Comparison of ENCODE assay signal across 17 cellular contexts in the genomic region with DNA sequence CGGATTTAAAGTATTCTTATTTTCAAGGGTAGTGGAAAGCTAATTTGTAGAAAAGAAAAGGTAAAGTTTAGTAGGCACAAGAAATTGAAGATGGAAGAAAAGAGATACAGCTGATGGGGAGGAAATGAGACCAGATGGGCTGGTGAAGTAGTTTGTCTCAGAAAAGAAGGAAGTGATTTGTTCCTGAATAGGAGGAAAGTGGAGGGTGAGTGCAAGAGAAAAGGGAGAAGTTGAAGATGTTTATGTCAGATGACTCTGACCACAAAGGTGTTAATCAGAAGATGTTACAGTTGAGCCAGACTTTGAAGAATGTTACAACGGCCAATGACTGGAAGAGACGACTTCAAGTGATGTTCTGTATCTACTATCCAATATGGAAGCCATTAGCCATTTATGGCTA. TPM values are rescaled to one million over a fixed set of nuclear protein-coding genes. Genes with fewer than 3 reads are reported as not detected.
DNase-seq lines count a peak whose midpoint lies in the region; ATAC-seq lines count a peak whose summit lies in the region.
"Had no signal": no experiment of that assay in that cellular context is flagged by ENCODE, and none has a peak within 500 bp of the region (broad histone marks: within the 10 kb centered on the region; RNA-seq: fewer than 3 reads in every experiment).

No MANE protein-coding gene starts in this region.

- DNase-seq in activated CD4-positive, alpha-beta T cell treated with anti-CD3 and anti-CD28 coated beads, Interleukin-2, amount 10 ng/mL, durations not matched to agents 24 days and 14 days: no peak
- no peak for DNase-seq in activated CD4-positive, alpha-beta T cell treated with anti-CD3 and anti-CD28 coated beads for 1 hour
- peak; percentile 66 for DNase-seq in NOMO-1 treated with dmso at 0.1 percent for 144 hours (lab: John Stamatoyannopoulos, UW; ENCODE audit: unreplicated experiment)
- no peak for DNase-seq in stimulated activated effector memory CD8-positive, alpha-beta T cell treated with anti-CD3 and anti-CD28 coated beads, Interleukin-12 subunit alpha, Interleukin-12 subunit beta, amount 100 ng/mL, for 72 hours (ENCODE audit: low spot score in 2 of 2)
- DNase-seq in NCI-H2107 (lab: John Stamatoyannopoulos, UW): no peak
- DNase-seq in activated CD4-positive, alpha-beta T cell treated with anti-CD3 and anti-CD28 coated beads, Interleukin-2, amount 10 ng/mL, durations not matched to agents 7 days and 5 days: no peak
- DNase-seq: activated CD4-positive, alpha-beta T cell treated with anti-CD3 and anti-CD28 coated beads, Interleukin-2, amount 50 U/mL, for 48 hours; activated naive CD8-positive, alpha-beta T cell treated with anti-CD3 and anti-CD28 coated beads, Interleukin-2, amount 10 ng/mL, durations not matched to agents 7 days and 5 days; brain microvascular endothelial cell; DMS53; GOT3; MG63; NCI-H2029 treated with DMSO at 0.1 percent for 48 hours; NCI-H446 treated with DMSO at 0.1 percent for 48 hours; tibial artery had no signal

- POLR2A ChIA-PET in activated CD4-positive, alpha-beta T cell treated with anti-CD3 and anti-CD28 coated beads, Interleukin-2, amount 10 ng/mL, durations not matched to agents 7 days and 5 days (lab: Charles Lee): no interaction called here

- H3K4me3 Mint-ChIP-seq in activated CD4-positive, alpha-beta T cell treated with anti-CD3 and anti-CD28 coated beads, Interleukin-2, amount 10 ng/mL, durations not matched to agents 24 days and 14 days: peak overlapping the region; percentile 83
- peak overlapping the region; percentile 85 for H3K4me3 Mint-ChIP-seq in activated T-helper 17 cell treated with anti-CD3 and anti-CD28 coated beads, Interleukin-2, amount 50 U/mL, for 72 hours
- H3K4me3 Mint-ChIP-seq in stimulated activated effector memory CD8-positive, alpha-beta T cell treated with anti-CD3 and anti-CD28 coated beads, Interleukin-12 subunit alpha, Interleukin-12 subunit beta, amount 100 ng/mL, for 72 hours: peak overlapping the region; percentile 87
- no peak overlapping the region for H3K4me3 Mint-ChIP-seq in activated CD4-positive, alpha-beta T cell treated with anti-CD3 and anti-CD28 coated beads, Interleukin-2, amount 10 ng/mL, durations not matched to agents 7 days and 5 days

- ATAC-seq in activated T-helper 17 cell treated with anti-CD3 and anti-CD28 coated beads, Interleukin-2, amount 50 U/mL, for 72 hours (replicated peaks): no peak
- no peak for ATAC-seq in stimulated activated effector memory CD8-positive, alpha-beta T cell treated with anti-CD3 and anti-CD28 coated beads, Interleukin-12 subunit alpha, Interleukin-12 subunit beta, amount 100 ng/mL, for 72 hours
- ATAC-seq in HG02973 (IDR thresholded peaks at IDR 0.05; ENCODE audit: unreplicated experiment): no peak

- CTCF ChIA-PET in activated CD4-positive, alpha-beta T cell treated with anti-CD3 and anti-CD28 coated beads, Interleukin-2, amount 10 ng/mL, durations not matched to agents 7 days and 5 days (lab: Charles Lee): interaction anchor here (1.1 kb wide), 1 partner anchor 14 kb away, joined by 5 read pairs; no protein-coding TSS in a partner anchor

- no peak overlapping the region for H3K27ac Mint-ChIP-seq in activated CD4-positive, alpha-beta T cell treated with anti-CD3 and anti-CD28 coated beads, Interleukin-2, amount 10 ng/mL, durations not matched to agents 24 days and 14 days
- no peak overlapping the region for H3K27ac Mint-ChIP-seq in activated T-helper 17 cell treated with anti-CD3 and anti-CD28 coated beads, Interleukin-2, amount 50 U/mL, for 72 hours
- no peak overlapping the region for H3K27ac Mint-ChIP-seq in stimulated activated effector memory CD8-positive, alpha-beta T cell treated with anti-CD3 and anti-CD28 coated beads, Interleukin-12 subunit alpha, Interleukin-12 subunit beta, amount 100 ng/mL, for 72 hours
- no peak overlapping the region for H3K27ac Mint-ChIP-seq in activated CD4-positive, alpha-beta T cell treated with anti-CD3 and anti-CD28 coated beads, Interleukin-2, amount 10 ng/mL, durations not matched to agents 7 days and 5 days
- H3K27ac Mint-ChIP-seq: activated naive CD8-positive, alpha-beta T cell treated with anti-CD3 and anti-CD28 coated beads, Interleukin-2, amount 10 ng/mL, durations not matched to agents 7 days and 5 days had no signal

- intact Hi-C loops in activated CD4-positive, alpha-beta T cell treated with anti-CD3 and anti-CD28 coated beads, Interleukin-2, amount 10 ng/mL, durations not matched to agents 24 days and 14 days (cut with micrococcal nuclease): no loop called here

- H3K36me3 Mint-ChIP-seq in activated CD4-positive, alpha-beta T cell treated with anti-CD3 and anti-CD28 coated beads, Interleukin-2, amount 10 ng/mL, durations not matched to agents 24 days and 14 days (ENCODE audit: low read depth): peaks cover 34% of the 10 kb centered on the region
- H3K36me3 Mint-ChIP-seq in activated T-helper 17 cell treated with anti-CD3 and anti-CD28 coated beads, Interleukin-2, amount 50 U/mL, for 72 hours (ENCODE audit: low read depth): no peaks in the 10 kb centered on the region
- peaks cover 9% of the 10 kb centered on the region for H3K36me3 Mint-ChIP-seq in stimulated activated effector memory CD8-positive, alpha-beta T cell treated with anti-CD3 and anti-CD28 coated beads, Interleukin-12 subunit alpha, Interleukin-12 subunit beta, amount 100 ng/mL, for 72 hours
- peaks cover 37% of the 10 kb centered on the region for H3K36me3 Mint-ChIP-seq in activated CD4-positive, alpha-beta T cell treated with anti-CD3 and anti-CD28 coated beads, Interleukin-2, amount 10 ng/mL, durations not matched to agents 7 days and 5 days (ENCODE audit: low read depth)

- H3K9me3 Mint-ChIP-seq in activated CD4-positive, alpha-beta T cell treated with anti-CD3 and anti-CD28 coated beads, Interleukin-2, amount 10 ng/mL, durations not matched to agents 24 days and 14 days: peaks cover 25% of the 10 kb centered on the region
- peaks cover 9% of the 10 kb centered on the region for H3K9me3 Mint-ChIP-seq in activated T-helper 17 cell treated with anti-CD3 and anti-CD28 coated beads, Interleukin-2, amount 50 U/mL, for 72 hours
- H3K9me3 Mint-ChIP-seq in stimulated activated effector memory CD8-positive, alpha-beta T cell treated with anti-CD3 and anti-CD28 coated beads, Interleukin-12 subunit alpha, Interleukin-12 subunit beta, amount 100 ng/mL, for 72 hours: peaks cover 13% of the 10 kb centered on the region
- H3K9me3 Mint-ChIP-seq in activated CD4-positive, alpha-beta T cell treated with anti-CD3 and anti-CD28 coated beads, Interleukin-2, amount 10 ng/mL, durations not matched to agents 7 days and 5 days: peaks cover 34% of the 10 kb centered on the region

- peaks cover 13% of the 10 kb centered on the region for H3K4me1 Mint-ChIP-seq in activated CD4-positive, alpha-beta T cell treated with anti-CD3 and anti-CD28 coated beads, Interleukin-2, amount 10 ng/mL, durations not matched to agents 24 days and 14 days
- peaks cover 16% of the 10 kb centered on the region for H3K4me1 Mint-ChIP-seq in activated T-helper 17 cell treated with anti-CD3 and anti-CD28 coated beads, Interleukin-2, amount 50 U/mL, for 72 hours
- H3K4me1 Mint-ChIP-seq in stimulated activated effector memory CD8-positive, alpha-beta T cell treated with anti-CD3 and anti-CD28 coated beads, Interleukin-12 subunit alpha, Interleukin-12 subunit beta, amount 100 ng/mL, for 72 hours: peaks cover 35% of the 10 kb centered on the region
- H3K4me1 Mint-ChIP-seq in activated CD4-positive, alpha-beta T cell treated with anti-CD3 and anti-CD28 coated beads, Interleukin-2, amount 10 ng/mL, durations not matched to agents 7 days and 5 days: peaks cover 21% of the 10 kb centered on the region

- no peaks in the 10 kb centered on the region for H3K27me3 Mint-ChIP-seq in activated CD4-positive, alpha-beta T cell treated with anti-CD3 and anti-CD28 coated beads, Interleukin-2, amount 10 ng/mL, durations not matched to agents 24 days and 14 days
- H3K27me3 Mint-ChIP-seq in activated T-helper 17 cell treated with anti-CD3 and anti-CD28 coated beads, Interleukin-2, amount 50 U/mL, for 72 hours: no peaks in the 10 kb centered on the region
- no peaks in the 10 kb centered on the region for H3K27me3 Mint-ChIP-seq in activated CD4-positive, alpha-beta T cell treated with anti-CD3 and anti-CD28 coated beads, Interleukin-2, amount 10 ng/mL, durations not matched to agents 7 days and 5 days
- H3K27me3 Mint-ChIP-seq: activated naive CD8-positive, alpha-beta T cell treated with anti-CD3 and anti-CD28 coated beads, Interleukin-2, amount 10 ng/mL, durations not matched to agents 7 days and 5 days had no signal

RNA-seq across cellular contexts. Expression of a gene that starts 21.2 kb away (rescaled TPM):
- 11.6 and 12.2 TPM in 2 replicates for total RNA-seq in activated CD4-positive, alpha-beta T cell treated with anti-CD3 and anti-CD28 coated beads, Interleukin-2, amount 10 ng/mL, durations not matched to agents 24 days and 14 days
- total RNA-seq in activated T-helper 17 cell treated with anti-CD3 and anti-CD28 coated beads, Interleukin-2, amount 50 U/mL, for 72 hours: 10 to 100 TPM; 12.8 to 25.8 TPM
- 10 to 100 TPM; 18.5 to 18.8 TPM for total RNA-seq in activated CD4-positive, alpha-beta T cell treated with anti-CD3 and anti-CD28 coated beads, Interleukin-2, amount 10 ng/mL, durations not matched to agents 7 days and 5 days

RNA-seq across cellular contexts. Expression of a gene that starts 28.0 kb away (rescaled TPM):
- total RNA-seq in activated CD4-positive, alpha-beta T cell treated with anti-CD3 and anti-CD28 coated beads, Interleukin-2, amount 10 ng/mL, durations not matched to agents 24 days and 14 days: 19.2 and 22.6 TPM in 2 replicates
- 10 to 100 TPM in 1 of 2 donors, 1 to 10 TPM in 1; 9.7 to 25.0 TPM for total RNA-seq in activated T-helper 17 cell treated with anti-CD3 and anti-CD28 coated beads, Interleukin-2, amount 50 U/mL, for 72 hours
- 10 to 100 TPM; 18.0 to 18.5 TPM for total RNA-seq in activated CD4-positive, alpha-beta T cell treated with anti-CD3 and anti-CD28 coated beads, Interleukin-2, amount 10 ng/mL, durations not matched to agents 7 days and 5 days
